9 cellular contexts compared by ENCODE assay signal in the genomic region with DNA sequence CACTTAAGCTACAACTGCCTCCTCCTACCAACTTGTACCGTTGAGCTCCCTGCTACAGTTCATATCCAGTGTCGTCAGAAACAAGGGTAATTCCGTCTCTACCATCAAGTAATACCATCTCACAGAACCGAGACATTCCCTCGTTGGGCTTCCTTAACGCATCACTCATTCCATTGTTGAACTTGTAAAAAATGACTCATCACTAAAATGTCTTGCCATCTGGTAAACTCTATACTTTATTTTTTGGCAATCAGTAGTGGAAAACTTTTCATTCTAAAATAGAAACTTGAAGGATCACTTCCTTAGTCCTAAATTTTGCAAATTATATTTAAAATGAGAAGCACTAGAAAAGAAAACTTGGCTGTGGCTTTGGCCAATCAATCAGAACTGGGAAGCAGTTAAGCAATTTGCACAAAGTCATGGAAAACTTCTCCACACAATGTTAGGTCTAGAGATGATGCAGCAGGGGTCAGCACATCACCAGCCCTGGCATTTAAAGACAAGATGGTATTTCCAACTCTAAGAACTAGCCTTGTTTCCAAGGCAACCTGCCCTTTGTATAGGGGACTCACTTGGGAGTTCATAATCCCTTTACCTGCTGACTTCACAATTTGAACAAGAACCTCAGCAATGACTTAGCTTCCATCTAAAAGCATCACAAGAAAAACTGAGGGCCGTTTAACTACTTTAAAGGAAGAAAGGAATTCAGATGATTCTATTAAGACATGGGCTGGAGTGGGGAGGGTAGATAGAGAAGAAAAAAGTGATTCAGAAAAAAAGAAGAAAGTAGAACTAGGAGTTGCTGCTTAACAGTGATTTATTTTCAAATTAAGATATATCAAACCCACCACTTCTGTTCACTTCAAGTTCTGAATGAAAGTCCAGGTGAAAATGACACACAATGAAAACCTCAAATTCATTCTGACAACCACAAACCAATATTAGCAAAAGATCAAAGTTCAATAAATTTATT.
DNase-seq lines count a peak whose midpoint lies in the region; ATAC-seq and TF ChIP-seq lines count a peak whose summit lies in the region.
"Had no signal": no experiment of that assay in that cellular context is flagged by ENCODE, and none has a peak within 500 bp of the region (broad histone marks: within the 10 kb centered on the region; RNA-seq: fewer than 3 reads in every experiment).

No MANE protein-coding gene starts in this region.

- peak overlapping the region; percentile 77 for H3K4me2 ChIP-seq in PC-3 (ENCODE audit: low read length)

- H3K9ac ChIP-seq in PC-3 (ENCODE audit: low read length): peak overlapping the region; percentile 78

- intact Hi-C loops in PC-3 (cut with micrococcal nuclease): loop anchor here (1.0 to 10.0 kb wide), 7 partner anchors 111 to 1265 kb away; no protein-coding TSS in a partner anchor
- intact Hi-C loops in CD14-positive monocyte (cut with micrococcal nuclease): no loop called here

- peaks cover 67% of the 10 kb centered on the region for H3K4me1 ChIP-seq in PC-3 (ENCODE audit: insufficient read depth, low read length)

- no peak overlapping the region for H3K27ac Mint-ChIP-seq in CD14-positive monocyte
- H3K27ac Mint-ChIP-seq: stimulated activated naive CD8-positive, alpha-beta T cell treated with anti-CD3 and anti-CD28 coated beads, Interleukin-15, Interleukin-2, amounts not matched to agents 100 ng/mL and 50 ng/mL, for 24 hours had no signal

- H3K9me3 ChIP-seq in PC-3 (ENCODE audit: low read length): peaks cover 8% of the 10 kb centered on the region; the same call in 1 of the 2 replicates

- ATAC-seq in PC-3 (peak; percentile 78), GM21526 (IDR thresholded peaks at IDR 0.05; ENCODE audit: low FRiP score, unreplicated experiment) (no peak)

- no peak for TF ChIP-seq CTCF in GM06990 (IDR thresholded peaks at IDR 0.05; ENCODE audit: insufficient read depth, low read length, poor library complexity, severe bottlenecking)
- peak; percentile 94 for TF ChIP-seq CTCF in PC-3 (conservative IDR thresholded peaks at IDR 0.05; ENCODE audit: low read depth, low read length)
- TF ChIP-seq CTCF in CD14-positive monocyte (IDR thresholded peaks at IDR 0.05): no peak

- H4K20me1 ChIP-seq in PC-3 (ENCODE audit: low read length): no peaks in the 10 kb centered on the region

- POLR2A ChIA-PET in PC-3 (lab: Charles Lee; ENCODE audit: unreplicated experiment): interaction anchor here (0.5 to 1.1 kb wide), 7 partner anchors 93 to 1694 kb away, joined by 3 to 16 read pairs (median 4); no protein-coding TSS in a partner anchor

- H3F3A ChIP-seq in PC-3 (ENCODE audit: low read length, unreplicated experiment): peaks cover 29% of the 10 kb centered on the region

- peaks cover 0 to 5% (median 2%) of the 10 kb centered on the region in 3 donors for H3K27me3 Mint-ChIP-seq in CD14-positive monocyte (ENCODE audit: low read depth in 3 of 3)

- peaks cover 51% of the 10 kb centered on the region for H3K79me2 ChIP-seq in PC-3 (ENCODE audit: low read length)

- DNase-seq in GM06990 (ENCODE audit: extremely low read depth, insufficient read length): peak; percentile 33
- peak; percentile 100 for DNase-seq in PC-3
- peak; percentile 99 for DNase-seq in fibroblast of peridontal ligament (ENCODE audit: extremely low read depth)
- peak; percentile 95 for DNase-seq in non-pigmented ciliary epithelial cell (ENCODE audit: low read depth)
- DNase-seq in NCI-H128 (lab: John Stamatoyannopoulos, UW; ENCODE audit: unreplicated experiment): no peak
- no peak for DNase-seq in CD14-positive monocyte (ENCODE audit: low spot score)
- DNase-seq in central memory CD4-positive, alpha-beta T cell: no peak

- no peaks in the 10 kb centered on the region for H3K9me2 ChIP-seq in PC-3 (replicated peaks; ENCODE audit: low read length)

- H3K27ac ChIP-seq in PC-3 (ENCODE audit: low read length): peak overlapping the region; percentile 85

- H3K4me1 Mint-ChIP-seq in CD14-positive monocyte: peaks cover 2% of the 10 kb centered on the region

- no TSS peak for BruUV-seq in PC-3 (replicated peaks; lab: Mats Ljungman, UMichigan)

- H3K4me3 Mint-ChIP-seq in CD14-positive monocyte: no peak overlapping the region
- H3K4me3 Mint-ChIP-seq: stimulated activated naive CD8-positive, alpha-beta T cell treated with anti-CD3 and anti-CD28 coated beads, Interleukin-15, Interleukin-2, amounts not matched to agents 100 ng/mL and 50 ng/mL, for 24 hours had no signal

- H3K4me3 ChIP-seq in GM06990 (replicated peaks; ENCODE audit: low read depth, low read length) (no peak overlapping the region), PC-3 (ENCODE audit: low read length) (peak overlapping the region; percentile 51)

- H2AFZ ChIP-seq in PC-3 (ENCODE audit: low read length): peak overlapping the region; percentile 27

- H3K27me3 ChIP-seq in GM06990 (replicated peaks; ENCODE audit: control insufficient read depth, insufficient read depth, low read length): no peaks in the 10 kb centered on the region
- H3K27me3 ChIP-seq in PC-3 (ENCODE audit: low read length): no peaks in the 10 kb centered on the region

- H3K9me3 Mint-ChIP-seq in CD14-positive monocyte: peaks cover 0 to 4% (median 2%) of the 10 kb centered on the region in 7 donors
- H3K9me3 Mint-ChIP-seq: stimulated activated naive CD8-positive, alpha-beta T cell treated with anti-CD3 and anti-CD28 coated beads, Interleukin-15, Interleukin-2, amounts not matched to agents 100 ng/mL and 50 ng/mL, for 24 hours had no signal

- CTCF ChIA-PET in PC-3 (lab: Charles Lee): interaction anchor here (0.7 to 1.4 kb wide), 6 partner anchors 40 to 114 kb away, joined by 3 to 12 read pairs (median 4); no protein-coding TSS in a partner anchor

- H3K36me3 ChIP-seq in GM06990 (ENCODE audit: control insufficient read depth, insufficient read depth, low read length) (no peaks in the 10 kb centered on the region), PC-3 (ENCODE audit: low read depth, low read length) (peaks cover 8% of the 10 kb centered on the region)

- no peaks in the 10 kb centered on the region for H3K36me3 Mint-ChIP-seq in CD14-positive monocyte

Comparison
In these comparisons a context has a peak if more than half of its experiments do, and no peak if none do; other contexts are left out.
1. DNase-seq: peak in GM06990 (single experiment), PC-3 (single experiment), fibroblast of peridontal ligament (single experiment) and non-pigmented ciliary epithelial cell (single experiment); none in NCI-H128 (single experiment), CD14-positive monocyte (single experiment) and central memory CD4-positive, alpha-beta T cell (single experiment).